ENCODE assay signal across 8 cellular contexts in genomic region chr1:27300341-27301051, GRCh38. TPM values are rescaled to one million over a fixed set of nuclear protein-coding genes. Genes with fewer than 3 reads are reported as not detected.
DNase-seq lines count a peak whose midpoint lies in the region; ATAC-seq and TF ChIP-seq lines count a peak whose summit lies in the region.

No MANE protein-coding gene starts in this region.

- no peaks in the 10 kb centered on the region for H3K9me3 Mint-ChIP-seq in activated T-cell treated with anti-CD3 and anti-CD28 coated beads, Interleukin-2, amount 50 U/mL, for 4 hours
- H3K9me3 Mint-ChIP-seq in naive B cell, result no peaks in the 10 kb centered on the region

- DNase-seq in EL (peak; percentile 91), naive B cell (peak; percentile 70)
- DNase-seq in activated T-cell treated with anti-CD3 and anti-CD28 coated beads, Interleukin-2, amount 50 U/mL, for 4 hours, result peak; percentile 73
- peak; percentile 52 to 64 for DNase-seq in stimulated activated CD8-positive, alpha-beta memory T cell treated with anti-CD3 and anti-CD28 coated beads, Interleukin-7, amount 100 ng/mL, for 1 hour (ENCODE audit: low read depth in 2 of 2)

- peak; percentile 96 for TF ChIP-seq RAD21 in Ishikawa (IDR thresholded peaks at IDR 0.05; ENCODE audit: low read depth)

- H3K36me3 Mint-ChIP-seq in activated T-cell treated with anti-CD3 and anti-CD28 coated beads, Interleukin-2, amount 50 U/mL, for 4 hours (ENCODE audit: insufficient read depth), result peaks cover 9% of the 10 kb centered on the region
- H3K36me3 Mint-ChIP-seq in naive B cell, result peaks cover 11 to 17% of the 10 kb centered on the region in 2 donors

- peak overlapping the region in 1 of 6 donors; percentile 65 for H3K27ac Mint-ChIP-seq in naive B cell

- TF ChIP-seq EP300 in Ishikawa (IDR thresholded peaks at IDR 0.05; ENCODE audit: borderline replicate concordance), result no peak

- no peaks in the 10 kb centered on the region for H3K27me3 Mint-ChIP-seq in activated T-cell treated with anti-CD3 and anti-CD28 coated beads, Interleukin-2, amount 50 U/mL, for 4 hours (ENCODE audit: low read depth)
- no peaks in the 10 kb centered on the region for H3K27me3 Mint-ChIP-seq in naive B cell

- ATAC-seq in activated T-cell treated with anti-CD3 and anti-CD28 coated beads, Interleukin-2, amount 50 U/mL, for 4 hours, result peak; percentile 87 to 92
- ATAC-seq in esophagus mucosa, result peak; percentile 92
- ATAC-seq in naive B cell (ENCODE audit: low read depth in 2 of 2), result peak; percentile 90
- no peak for ATAC-seq in GM19455 (IDR thresholded peaks at IDR 0.05; ENCODE audit: unreplicated experiment)

- no peak overlapping the region for H3K4me3 Mint-ChIP-seq in activated T-cell treated with anti-CD3 and anti-CD28 coated beads, Interleukin-2, amount 50 U/mL, for 4 hours
- H3K4me3 Mint-ChIP-seq in naive B cell, result no peak overlapping the region

- H3K4me1 Mint-ChIP-seq in activated T-cell treated with anti-CD3 and anti-CD28 coated beads, Interleukin-2, amount 50 U/mL, for 4 hours (ENCODE audit: low read depth), result peaks cover 1% of the 10 kb centered on the region
- H3K4me1 Mint-ChIP-seq in naive B cell, result peaks cover 9 to 13% (median 12%) of the 10 kb centered on the region in 3 donors

TF ChIP-seq in Ishikawa, 13 proteins besides CTCF, POLR2A, EP300 and RAD21:
- TF ChIP-seq, protein P1, sequence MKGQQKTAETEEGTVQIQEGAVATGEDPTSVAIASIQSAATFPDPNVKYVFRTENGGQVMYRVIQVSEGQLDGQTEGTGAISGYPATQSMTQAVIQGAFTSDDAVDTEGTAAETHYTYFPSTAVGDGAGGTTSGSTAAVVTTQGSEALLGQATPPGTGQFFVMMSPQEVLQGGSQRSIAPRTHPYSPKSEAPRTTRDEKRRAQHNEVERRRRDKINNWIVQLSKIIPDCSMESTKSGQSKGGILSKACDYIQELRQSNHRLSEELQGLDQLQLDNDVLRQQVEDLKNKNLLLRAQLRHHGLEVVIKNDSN (IDR thresholded peaks at IDR 0.05), result no peak
- TF ChIP-seq REST (IDR thresholded peaks at IDR 0.05; ENCODE audit: low read depth), result no peak
- peak; percentile 42 for TF ChIP-seq NFIC (IDR thresholded peaks at IDR 0.05)
- TF ChIP-seq TCF12 (IDR thresholded peaks at IDR 0.05; ENCODE audit: low read depth), result no peak
- no peak for TF ChIP-seq MAX (IDR thresholded peaks at IDR 0.05)

TF ChIP-seq in PFSK-1, 5 proteins besides CTCF, POLR2A, EP300 and RAD21:
- TF ChIP-seq POLR2AphosphoS5 (IDR thresholded peaks at IDR 0.05; ENCODE audit: low read depth, low read length) (peak; percentile 46; the same call in 1 of the 2 replicates), TAF1 (IDR thresholded peaks at IDR 0.05; ENCODE audit: borderline replicate concordance, insufficient read depth, low read length) (no peak)

RNA-seq across cellular contexts. Expression of gene TMEM222, which starts 21.5 kb away (rescaled TPM):
- polyA plus RNA-seq in PFSK-1 (2012; ENCODE audit: insufficient read length, low read depth), result 61.8 TPM
- total RNA-seq in activated T-cell treated with anti-CD3 and anti-CD28 coated beads, Interleukin-2, amount 50 U/mL, for 4 hours, result 10 to 100 TPM; 51.0 to 55.1 (median 51.7) TPM
- total RNA-seq in esophagus mucosa, result 38.6 TPM
- polyA plus RNA-seq in naive B cell (ENCODE audit: low read depth in 6 of 6), result 10 to 100 TPM; 59.7 to 80.2 (median 74.2) TPM

RNA-seq across cellular contexts. Expression of gene SYTL1, which starts 41.3 kb away (rescaled TPM):
- 10.7 TPM for polyA plus RNA-seq in PFSK-1 (2012; ENCODE audit: insufficient read length, low read depth)
- 1 to 10 TPM; 5.9 to 6.8 (median 6.3) TPM for total RNA-seq in activated T-cell treated with anti-CD3 and anti-CD28 coated beads, Interleukin-2, amount 50 U/mL, for 4 hours
- total RNA-seq in esophagus mucosa, result 113 TPM
- polyA plus RNA-seq in naive B cell (ENCODE audit: low read depth in 6 of 6), result 100 to 1,000 TPM in 1 of 6 donors, 10 to 100 TPM in 5; 63.3 to 110 (median 79.9) TPM

Comparison
In these comparisons a context has a peak if more than half of its experiments do, and no peak if none do; other contexts are left out.
1. RNA of gene SYTL1, which starts 41.3 kb away (total RNA-seq): 113 TPM in esophagus mucosa (single experiment); 5.9 to 6.8 TPM in activated T-cell treated with anti-CD3 and anti-CD28 coated beads, Interleukin-2, amount 50 U/mL, for 4 hours; every median in the first group is over 10 times any median in the second.
2. Peak in every context shown above with its lines, with median percentiles within 50 percentile points of each other: DNase-seq.